1 cellular context compared by ENCODE assay signal in the genomic region with DNA sequence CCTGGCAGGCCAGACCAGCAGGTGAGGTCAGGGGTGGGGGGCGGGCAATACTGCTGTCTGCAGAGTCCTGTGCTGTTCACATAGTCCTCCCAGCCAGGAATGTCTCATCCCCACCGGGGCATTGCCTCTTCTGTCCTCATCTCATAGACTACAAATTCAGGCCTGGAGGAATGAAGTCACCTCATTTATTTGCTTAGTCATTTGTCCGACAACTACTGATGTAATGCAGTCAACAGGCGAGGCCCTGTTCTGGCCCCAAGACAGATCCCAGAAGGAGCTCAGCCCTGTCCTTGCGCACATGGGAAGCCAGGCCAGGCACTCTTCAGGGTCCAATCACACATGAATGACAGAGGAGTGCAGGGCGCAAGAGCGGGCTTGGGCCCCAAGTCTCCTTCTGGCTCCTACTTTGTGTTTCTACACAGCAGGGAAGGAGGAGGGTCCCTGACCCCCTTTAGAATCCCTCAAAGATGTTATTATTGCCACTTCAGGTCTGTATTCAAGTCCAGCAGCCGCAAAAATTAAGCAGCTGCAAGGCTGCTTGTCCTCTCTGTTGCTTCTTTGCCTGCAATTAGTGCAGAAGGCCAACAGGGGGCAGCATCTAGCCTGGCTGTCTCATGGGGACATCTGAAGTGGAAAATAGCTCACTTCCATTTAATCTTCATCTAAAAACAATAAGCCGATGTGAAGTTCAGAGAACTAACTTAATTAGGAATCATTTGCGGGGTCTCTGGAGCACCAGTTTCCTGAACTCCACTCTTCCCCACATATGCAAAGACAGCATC.
TF ChIP-seq lines count a peak whose summit lies in the region.

No MANE protein-coding gene starts in this region.

TF ChIP-seq in H1, 55 proteins besides CTCF, POLR2A, EP300 and RAD21:
- TF ChIP-seq KDM1A (IDR thresholded peaks at IDR 0.05; ENCODE audit: borderline replicate concordance, low read length) (no peak), NANOG (IDR thresholded peaks at IDR 0.05; ENCODE audit: insufficient read depth, low read depth, low read length, poor library complexity, severe bottlenecking) (no peak), ATF2 (IDR thresholded peaks at IDR 0.05; ENCODE audit: low read length) (no peak), SIRT6 (IDR thresholded peaks at IDR 0.05; ENCODE audit: low read length) (no peak), POU5F1 (IDR thresholded peaks at IDR 0.05; ENCODE audit: low read depth, low read length) (no peak), KDM4A (IDR thresholded peaks at IDR 0.05; ENCODE audit: low read depth, low read length, severe bottlenecking) (no peak), ASH2L (IDR thresholded peaks at IDR 0.05; ENCODE audit: low read length) (no peak), GTF2F1 (IDR thresholded peaks at IDR 0.05; ENCODE audit: borderline replicate concordance, low read depth, low read length) (no peak), SAP30 (IDR thresholded peaks at IDR 0.05; ENCODE audit: insufficient read depth, insufficient replicate concordance, low read length) (no peak), ZNF274 (IDR thresholded peaks at IDR 0.05; ENCODE audit: borderline replicate concordance, extremely low read depth, low read length) (no peak), SUZ12 (IDR thresholded peaks at IDR 0.05; ENCODE audit: low read length) (no peak), RXRA (IDR thresholded peaks at IDR 0.05; ENCODE audit: insufficient read depth, low read depth, low read length) (no peak), SP1 (IDR thresholded peaks at IDR 0.05; ENCODE audit: low read depth, low read length) (no peak), YY1 (IDR thresholded peaks at IDR 0.05; ENCODE audit: low read depth, low read length) (no peak), RNF2 (IDR thresholded peaks at IDR 0.05; ENCODE audit: borderline replicate concordance, low read depth, low read length, missing control alignments, poor library complexity, severe bottlenecking) (no peak), CTBP2 (IDR thresholded peaks at IDR 0.05; ENCODE audit: borderline replicate concordance, insufficient read depth, insufficient read length, low read length) (no peak)
- TF ChIP-seq, protein P1, sequence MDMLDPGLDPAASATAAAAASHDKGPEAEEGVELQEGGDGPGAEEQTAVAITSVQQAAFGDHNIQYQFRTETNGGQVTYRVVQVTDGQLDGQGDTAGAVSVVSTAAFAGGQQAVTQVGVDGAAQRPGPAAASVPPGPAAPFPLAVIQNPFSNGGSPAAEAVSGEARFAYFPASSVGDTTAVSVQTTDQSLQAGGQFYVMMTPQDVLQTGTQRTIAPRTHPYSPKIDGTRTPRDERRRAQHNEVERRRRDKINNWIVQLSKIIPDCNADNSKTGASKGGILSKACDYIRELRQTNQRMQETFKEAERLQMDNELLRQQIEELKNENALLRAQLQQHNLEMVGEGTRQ (IDR thresholded peaks at IDR 0.05; ENCODE audit: low read length) = no peak
TF ChIP-seq in H1: peak in this region for 0.
